Comparison of ENCODE assay signal across 28 cellular contexts in genomic region chr9:17734674-17735073, GRCh38.
"Had no signal": no experiment of that assay in that cellular context is flagged by ENCODE, and none has a peak within 500 bp of the region (broad histone marks: within the 10 kb centered on the region; RNA-seq: fewer than 3 reads in every experiment).

No MANE protein-coding gene starts in this region.

- H3K9me3 ChIP-seq: MG63, Peyer's patch, SJCRH30 had no signal

- H3K27me3 ChIP-seq: MG63, Peyer's patch, SJCRH30 had no signal

- H3K27ac ChIP-seq: Peyer's patch, RWPE1, SJCRH30, SK-N-MC had no signal

- ATAC-seq: Right ventricle myocardium inferior, SK-N-SH treated with all-trans-retinoic acid at 6 μM for 48 hours had no signal

- H3K4me3 ChIP-seq: MG63, Peyer's patch, SJCRH30, SK-N-MC had no signal

- H3K4me1 ChIP-seq: Peyer's patch, SJCRH30 had no signal

- DNase-seq: Kasumi-1, KG1, MG63, NCI-H1048, NCI-H1092 treated with DMSO at 0.1 percent for 48 hours, NCI-H1417, NCI-H1436, NCI-H146, NCI-H1694, NCI-H187, NCI-H1930, NCI-H2029 treated with DMSO at 0.1 percent for 48 hours, NCI-H2171 treated with DMSO at 0.1 percent for 48 hours, NCI-H2227 treated with DMSO at 0.1 percent for 48 hours, NCI-H345, NCI-H446, NCI-H510A treated with DMSO at 0.1 percent for 48 hours, NCI-H524 treated with DMSO at 0.1 percent for 48 hours, NCI-H526 treated with DMSO at 0.1 percent for 48 hours, NCI-H774, Peyer's patch, SHP77, SIG-M5, SJCRH30 had no signal

- H3K36me3 ChIP-seq: MG63, Peyer's patch, SJCRH30 had no signal
